In the genomic region with DNA sequence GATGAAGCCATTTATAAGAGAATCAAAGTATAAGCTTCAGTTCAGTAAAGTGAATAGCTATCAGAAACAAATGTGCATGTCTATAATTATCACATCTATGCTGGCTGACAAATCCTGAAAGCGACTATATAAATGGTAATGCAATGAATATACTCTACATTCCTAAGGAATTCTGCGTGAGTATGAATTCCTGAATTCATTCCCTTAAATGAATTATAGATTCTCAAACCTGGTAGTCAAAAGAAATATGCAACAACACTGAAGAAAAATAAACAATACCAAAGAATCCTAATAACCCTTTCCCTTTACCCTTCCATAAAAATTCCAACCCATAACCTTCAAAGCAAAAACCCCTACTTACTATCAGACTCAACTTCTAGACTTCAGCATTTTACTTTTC, we compare ENCODE assay signal across 22 cellular contexts.
"Had no signal": no experiment of that assay in that cellular context is flagged by ENCODE, and none has a peak within 500 bp of the region (broad histone marks: within the 10 kb centered on the region; RNA-seq: fewer than 3 reads in every experiment).

No MANE protein-coding gene starts in this region.

- H3K9me3 ChIP-seq: MG63, SJCRH30 had no signal

- H3K27me3 ChIP-seq: MG63, SJCRH30 had no signal

- DNase-seq: KBM-7, MG63, NCI-H1092, NCI-H1105 treated with DMSO at 0.1 percent for 48 hours, NCI-H1417 treated with DMSO at 0.1 percent for 48 hours, NCI-H146, NCI-H1694 treated with DMSO at 0.1 percent for 48 hours, NCI-H1930, NCI-H2081, NCI-H2107, NCI-H226, NCI-H446, NCI-H510A, NCI-H524 treated with DMSO at 0.1 percent for 48 hours, NCI-H69, NCI-H774, PC-3, SHP77 treated with DMSO at 0.1 percent for 48 hours, SJCRH30 had no signal

- H3K4me1 ChIP-seq: SJCRH30 had no signal

- H3K36me3 ChIP-seq: MG63, SJCRH30 had no signal

- FAIRE-seq: HTR-8/SVneo had no signal

- H3K27ac ChIP-seq: SJCRH30 had no signal

- ATAC-seq: Panc1, PC-3, Right ventricle myocardium inferior had no signal

- H3K4me3 ChIP-seq: MG63, SJCRH30 had no signal
